Comparison of ENCODE assay signal across 8 cellular contexts in genomic region chr15:51830279-51830806, GRCh38. TPM values are rescaled to one million over a fixed set of nuclear protein-coding genes. Genes with fewer than 3 reads are reported as not detected.
DNase-seq lines count a peak whose midpoint lies in the region; TF ChIP-seq lines count a peak whose summit lies in the region.

No MANE protein-coding gene starts in this region.

- H3K23ac ChIP-seq in H9 (ENCODE audit: insufficient read length, low read depth, low read length), result no peak overlapping the region

- no peak overlapping the region for H2BK12ac ChIP-seq in H9 (ENCODE audit: insufficient read length, low read depth, low read length)

- no peak overlapping the region for H3K14ac ChIP-seq in H9 (ENCODE audit: insufficient read depth, low read length)

- intact Hi-C loops in esophagus squamous epithelium (cut with DNase I), result no loop called here

- H2BK120ac ChIP-seq in H9 (ENCODE audit: low read depth, low read length, poor library complexity, severe bottlenecking), result no peak overlapping the region

- no peak overlapping the region for H3K56ac ChIP-seq in H9 (ENCODE audit: insufficient read length, low read depth, low read length)

- H4K5ac ChIP-seq in H9 (ENCODE audit: insufficient read length, low read depth, low read length), result no peak overlapping the region

- H2AFZ ChIP-seq in H9 (ENCODE audit: low read length) (no peak overlapping the region), SU-DHL-6 (ENCODE audit: low read depth, low read length, severe bottlenecking) (peak overlapping the region; percentile 96)

- H2BK5ac ChIP-seq in H9 (ENCODE audit: insufficient read length, low read length), result no peak overlapping the region

- H3K27ac Mint-ChIP-seq in H9 (peak overlapping the region in 1 of 3 experiments; percentile 81; a peak in 2 of 7 replicates), nephron (peak overlapping the region; percentile 91 to 96 (median 95))

- no peak for TF ChIP-seq POLR2A in esophagus squamous epithelium (IDR thresholded peaks at IDR 0.05)

- H2BK20ac ChIP-seq in H9 (ENCODE audit: low read depth, low read length, poor library complexity, severe bottlenecking), result no peak overlapping the region

- H3K36me3 ChIP-seq in SU-DHL-6 (ENCODE audit: low read length), result 0 out of 2 replicates have a peak, but pooled peaks cover 5% of the 10 kb centered on the region
- H3K36me3 ChIP-seq in esophagus squamous epithelium, result no peaks in the 10 kb centered on the region

- H3K27me3 Mint-ChIP-seq in H9 (ENCODE audit: low read depth) (peaks cover 22% of the 10 kb centered on the region), nephron (ENCODE audit: low read depth) (no peaks in the 10 kb centered on the region)

- H3K36me3 Mint-ChIP-seq in H9 (ENCODE audit: insufficient read depth in 1 of 3, low read depth in 3 of 3), result no peaks in the 10 kb centered on the region
- no peaks in the 10 kb centered on the region for H3K36me3 Mint-ChIP-seq in nephron (ENCODE audit: low read depth)

- no peak overlapping the region for H2AK5ac ChIP-seq in H9 (ENCODE audit: insufficient read length, low read length)

- H3K4me3 Mint-ChIP-seq in H9 (peak overlapping the region; percentile 87 to 96), nephron (peak overlapping the region; percentile 90 to 96 (median 96))

- H3K4ac ChIP-seq in H9 (ENCODE audit: low read depth, low read length), result no peak overlapping the region

- H3K27me3 ChIP-seq in H9 (ENCODE audit: insufficient read depth, low read length) (no peaks in the 10 kb centered on the region), SU-DHL-6 (ENCODE audit: low read length) (no peaks in the 10 kb centered on the region), esophagus squamous epithelium (no peaks in the 10 kb centered on the region)

- peaks cover 3% of the 10 kb centered on the region for H3K79me1 ChIP-seq in H9 (ENCODE audit: insufficient read depth, low read depth, low read length, poor library complexity, severe bottlenecking)

- peaks cover 3% of the 10 kb centered on the region; the same call in 1 of the 2 replicates for H3K79me2 ChIP-seq in H9 (ENCODE audit: insufficient read depth, low read length)
- peaks cover 27% of the 10 kb centered on the region for H3K79me2 ChIP-seq in SU-DHL-6 (ENCODE audit: insufficient read depth, low read length)

- H3K4me1 Mint-ChIP-seq in H9, result peaks cover 19 to 23% of the 10 kb centered on the region in 2 experiments
- peaks cover 24% of the 10 kb centered on the region for H3K4me1 Mint-ChIP-seq in nephron

- no peak for DNase-seq in H9
- no peak for DNase-seq in esophagus squamous epithelium (lab: John Stamatoyannopoulos, UW)
- DNase-seq in KG1 (lab: John Stamatoyannopoulos, UW), result no peak
- DNase-seq in NCI-H2107 treated with DMSO at 0.1 percent for 48 hours (lab: John Stamatoyannopoulos, UW; ENCODE audit: unreplicated experiment), result no peak
- no peak for DNase-seq in SKM-1 (lab: John Stamatoyannopoulos, UW; ENCODE audit: unreplicated experiment)

- H3T11ph ChIP-seq in H9 (ENCODE audit: low read length), result no peak overlapping the region

- no peaks in the 10 kb centered on the region for H3K23me2 ChIP-seq in H9 (ENCODE audit: insufficient read length, low read depth, low read length, poor library complexity, severe bottlenecking)

- peaks cover 4% of the 10 kb centered on the region; the same call in 1 of the 2 replicates for H3F3A ChIP-seq in SU-DHL-6 (ENCODE audit: insufficient read depth)

- no peaks in the 10 kb centered on the region for H3K9me2 ChIP-seq in SU-DHL-6 (replicated peaks; ENCODE audit: insufficient read depth, low read length)

- H4K8ac ChIP-seq in H9 (replicated peaks; ENCODE audit: insufficient read length, low read depth, low read length), result no peak overlapping the region

- WGBS in H9 (ENCODE audit: extremely low coverage, insufficient read length, low lambda C conversion rate), result no CpG with 5 or more reads among the region's 8 CpGs
- WGBS in esophagus squamous epithelium, 2 donors, result 0 to 1% methylated on average over 7 to 8 of the region's 8 CpGs

- no peak overlapping the region for H2BK15ac ChIP-seq in H9 (ENCODE audit: low read depth, low read length)

- H3K27ac ChIP-seq in C4-2B (peak overlapping the region; percentile 90), H9 (ENCODE audit: insufficient read length, low read depth, low read length) (no peak overlapping the region), SU-DHL-6 (ENCODE audit: low read depth, low read length) (no peak overlapping the region), esophagus squamous epithelium (peak overlapping the region; percentile 98 to 99 (median 98))

- no peak overlapping the region for H3K18ac ChIP-seq in H9 (ENCODE audit: insufficient read length, low read depth, low read length)

- H3K4me3 ChIP-seq in SU-DHL-6 (ENCODE audit: insufficient read depth, low read length, poor library complexity, severe bottlenecking) (peak overlapping the region; percentile 94), esophagus squamous epithelium (peak overlapping the region; percentile 90 to 98 (median 96))

- peak overlapping the region; percentile 52 for H3K9ac ChIP-seq in H9 (ENCODE audit: extremely low read depth, insufficient read length, low read length)
- H3K9ac ChIP-seq in SU-DHL-6 (ENCODE audit: low read length), result peak overlapping the region; percentile 82

- H4K91ac ChIP-seq in H9 (ENCODE audit: insufficient read length, low read depth, low read length), result no peak overlapping the region

- H3K4me1 ChIP-seq in H9 (ENCODE audit: insufficient read depth, low read length), result no peaks in the 10 kb centered on the region; the same call in 1 of the 2 replicates
- peaks cover 9 to 59% (median 22%) of the 10 kb centered on the region in 3 donors for H3K4me1 ChIP-seq in esophagus squamous epithelium

- H3K9me3 ChIP-seq in H9 (ENCODE audit: control insufficient read depth, low read depth, low read length), result no peaks in the 10 kb centered on the region
- H3K9me3 ChIP-seq in SU-DHL-6 (ENCODE audit: insufficient read depth, low read length), result no peaks in the 10 kb centered on the region
- H3K9me3 ChIP-seq in esophagus squamous epithelium, result no peaks in the 10 kb centered on the region

- H3K4me2 ChIP-seq in H9 (ENCODE audit: insufficient read depth, insufficient read length, low read length) (peak overlapping the region; percentile 89), SU-DHL-6 (ENCODE audit: low read depth, low read length, poor library complexity, severe bottlenecking) (peak overlapping the region; percentile 97)

- TF ChIP-seq CTCF in C4-2B (conservative IDR thresholded peaks at IDR 0.05), result no peak
- no peak for TF ChIP-seq CTCF in H9 (conservative IDR thresholded peaks at IDR 0.05)
- no peak for TF ChIP-seq CTCF in SU-DHL-6 (IDR thresholded peaks at IDR 0.05; ENCODE audit: insufficient read depth, low read length, poor library complexity, severe bottlenecking)
- no peak for TF ChIP-seq CTCF in esophagus squamous epithelium (IDR thresholded peaks at IDR 0.05)
- no peak for TF ChIP-seq CTCF in nephron (IDR thresholded peaks at IDR 0.05; ENCODE audit: unreplicated experiment in 3 of 3)

- H3K9me3 Mint-ChIP-seq in H9, result no peaks in the 10 kb centered on the region
- no peaks in the 10 kb centered on the region for H3K9me3 Mint-ChIP-seq in nephron

- H4K20me1 ChIP-seq in H9 (ENCODE audit: control insufficient read depth, insufficient read depth, insufficient read length) (no peaks in the 10 kb centered on the region), SU-DHL-6 (ENCODE audit: low read depth, low read length) (peaks cover 21% of the 10 kb centered on the region)

RNA-seq across cellular contexts. Expression of gene TMOD3, which starts 0.9 kb away (rescaled TPM):
- total RNA-seq in H9 (2021) (24.7 and 30.2 TPM in 2 replicates), esophagus squamous epithelium (10 to 100 TPM; 52.3 to 70.2 (median 62.5) TPM)

Comparison
In these comparisons a context has a peak if more than half of its experiments do, and no peak if none do; other contexts are left out.
1. H3K27ac ChIP-seq: peak in C4-2B (single experiment) and esophagus squamous epithelium (4 of 4); none in H9 (single experiment) and SU-DHL-6 (single experiment).